ENCODE assay signal across 8 cellular contexts in genomic region chr16:89922477-89922883, GRCh38. TPM values are rescaled to one million over a fixed set of nuclear protein-coding genes. Genes with fewer than 3 reads are reported as not detected.
A peak's percentile ranks its signal among the peaks of the same experiment; 100 is the strongest.
DNase-seq lines count a peak whose midpoint lies in the region; ATAC-seq and TF ChIP-seq lines count a peak whose summit lies in the region.

No MANE protein-coding gene starts in this region.

- no peaks in the 10 kb centered on the region for H3K36me3 ChIP-seq in MM.1S (replicated peaks; ENCODE audit: insufficient read depth, low read length)
- peaks cover 1% of the 10 kb centered on the region for H3K36me3 ChIP-seq in neural cell (ENCODE audit: insufficient read depth, low read length)

- DNase-seq in DMS 273 (lab: John Stamatoyannopoulos, UW; ENCODE audit: unreplicated experiment) = peak; percentile 63
- DNase-seq in DMS 273 treated with DMSO at 0.1 percent for 48 hours (lab: John Stamatoyannopoulos, UW) = no peak
- no peak for DNase-seq in MM.1S
- peak; percentile 61 to 64 for DNase-seq in activated T-cell treated with anti-CD3 and anti-CD28 coated beads, Interleukin-2, amount 50 U/mL, for 48 hours
- peak; percentile 92 for DNase-seq in fibroblast of villous mesenchyme (ENCODE audit: low read depth)
- no peak for DNase-seq in NCI-H510A (lab: John Stamatoyannopoulos, UW)

- TF ChIP-seq CTCF in MM.1S (IDR thresholded peaks at IDR 0.05; ENCODE audit: low read length) (no peak), fibroblast of villous mesenchyme (IDR thresholded peaks at IDR 0.05; ENCODE audit: insufficient read depth, low read depth, low read length) (no peak), neural cell (IDR thresholded peaks at IDR 0.05; ENCODE audit: poor library complexity, severe bottlenecking) (no peak)

- ATAC-seq in HG03378 (IDR thresholded peaks at IDR 0.05; ENCODE audit: unreplicated experiment) = no peak

- H3K9ac ChIP-seq in MM.1S (ENCODE audit: low read length) (no peak overlapping the region), neural cell (ENCODE audit: low read length) (peak overlapping the region; percentile 100)

- peaks cover 6% of the 10 kb centered on the region; the same call in 1 of the 2 replicates for H3K4me1 ChIP-seq in MM.1S (ENCODE audit: low read length)

- H3K27ac ChIP-seq in MM.1S (ENCODE audit: low read length) = no peak overlapping the region
- peak overlapping the region; percentile 99 for H3K27ac ChIP-seq in neural cell (ENCODE audit: low read length)

- H3K9me3 ChIP-seq in MM.1S (replicated peaks; ENCODE audit: insufficient read depth, low read length) (no peaks in the 10 kb centered on the region), neural cell (ENCODE audit: low read length) (no peaks in the 10 kb centered on the region)

- H4K20me1 ChIP-seq in MM.1S (ENCODE audit: insufficient read depth, low read length) (no peaks in the 10 kb centered on the region), neural cell (ENCODE audit: insufficient read depth) (peaks cover 24% of the 10 kb centered on the region)

- H3K4me2 ChIP-seq in MM.1S (ENCODE audit: low read depth, low read length) (peak overlapping the region; percentile 59; the same call in 1 of the 2 replicates), neural cell (ENCODE audit: low read length) (peak overlapping the region; percentile 94)

- no peak for TF ChIP-seq EP300 in neural cell (conservative IDR thresholded peaks at IDR 0.05; ENCODE audit: poor library complexity, severe bottlenecking)

- H2AFZ ChIP-seq in MM.1S (ENCODE audit: low read length) (no peak overlapping the region), neural cell (ENCODE audit: low read depth, low read length) (no peak overlapping the region)

- H3K27me3 ChIP-seq in MM.1S (replicated peaks; ENCODE audit: insufficient read depth, low read length) (peaks cover 26% of the 10 kb centered on the region), neural cell (ENCODE audit: insufficient read depth, low read depth, low read length) (no peaks in the 10 kb centered on the region)

- peaks cover 3% of the 10 kb centered on the region for H3F3A ChIP-seq in MM.1S (ENCODE audit: insufficient read depth, low read length)
- H3F3A ChIP-seq in neural cell (ENCODE audit: insufficient read depth, low read length, poor library complexity, severe bottlenecking) = peaks cover 5% of the 10 kb centered on the region

- no peaks in the 10 kb centered on the region for H3K79me2 ChIP-seq in MM.1S (ENCODE audit: low read length)
- H3K79me2 ChIP-seq in neural cell (replicated peaks; ENCODE audit: insufficient read depth, low read length) = peaks cover 73% of the 10 kb centered on the region

- no peak for TF ChIP-seq RAD21 in neural cell (conservative IDR thresholded peaks at IDR 0.05)

- peak overlapping the region; percentile 49 for H3K4me3 ChIP-seq in MM.1S (ENCODE audit: low read length)
- H3K4me3 ChIP-seq in fibroblast of villous mesenchyme (ENCODE audit: low read depth, low read length) = peak overlapping the region; percentile 80
- peak overlapping the region; percentile 93 for H3K4me3 ChIP-seq in neural cell (ENCODE audit: low read length)

- H3K9me2 ChIP-seq in MM.1S (replicated peaks; ENCODE audit: insufficient read depth, low read length) = no peaks in the 10 kb centered on the region
- no peaks in the 10 kb centered on the region for H3K9me2 ChIP-seq in neural cell (ENCODE audit: insufficient read depth, low read length)

TF ChIP-seq in neural cell, 6 proteins besides CTCF, POLR2A, EP300 and RAD21:
- TF ChIP-seq TAF1 (IDR thresholded peaks at IDR 0.05; ENCODE audit: low read depth) (peak; percentile 81), REST (IDR thresholded peaks at IDR 0.05; ENCODE audit: borderline replicate concordance) (peak; percentile 85), POLR2AphosphoS5 (IDR thresholded peaks at IDR 0.05) (peak; percentile 81), SMC3 (conservative IDR thresholded peaks at IDR 0.05; ENCODE audit: poor library complexity) (no peak), MXI1 (conservative IDR thresholded peaks at IDR 0.05; ENCODE audit: poor library complexity, severe bottlenecking) (no peak), EZH2 (IDR thresholded peaks at IDR 0.05; ENCODE audit: borderline replicate concordance, insufficient read depth, low read length, poor library complexity, severe bottlenecking) (no peak)

RNA-seq across cellular contexts. Expression of gene TUBB3, which starts 0.7 kb away (rescaled TPM):
- 95.9 and 128 TPM in 2 replicates for total RNA-seq in fibroblast of villous mesenchyme
- 2,442 and 2,885 TPM in 2 replicates for polyA plus RNA-seq in neural cell
- polyA minus RNA-seq in neural cell = 1,854 and 2,133 TPM in 2 replicates

RNA-seq across cellular contexts. Expression of gene MC1R, which starts 3.8 kb away (rescaled TPM):
- total RNA-seq in fibroblast of villous mesenchyme = 3.9 and 6.1 TPM in 2 replicates
- 21.3 and 27.6 TPM in 2 replicates for polyA plus RNA-seq in neural cell
- 9.3 and 10.3 TPM in 2 replicates for polyA minus RNA-seq in neural cell

RNA-seq across cellular contexts. Expression of gene DEF8, which starts 26.1 kb away (rescaled TPM):
- 53.1 and 79.9 TPM in 2 replicates for total RNA-seq in fibroblast of villous mesenchyme
- 212 and 213 TPM in 2 replicates for polyA plus RNA-seq in neural cell
- 103 and 113 TPM in 2 replicates for polyA minus RNA-seq in neural cell

RNA-seq across cellular contexts. Expression of gene TCF25, which starts 49.1 kb away (rescaled TPM):
- 188 and 270 TPM in 2 replicates for total RNA-seq in fibroblast of villous mesenchyme
- polyA plus RNA-seq in neural cell = 200 and 240 TPM in 2 replicates
- 172 and 202 TPM in 2 replicates for polyA minus RNA-seq in neural cell

Comparison
In these comparisons a context has a peak if more than half of its experiments do, and no peak if none do; other contexts are left out.
1. DNase-seq: peak in DMS 273 (single experiment), activated T-cell treated with anti-CD3 and anti-CD28 coated beads, Interleukin-2, amount 50 U/mL, for 48 hours (2 of 2) and fibroblast of villous mesenchyme (single experiment); none in DMS 273 treated with DMSO at 0.1 percent for 48 hours (single experiment), MM.1S (single experiment) and NCI-H510A (single experiment).
2. Peak in every context shown above with its lines, with median percentiles within 50 percentile points of each other: H3K4me3 ChIP-seq.